ENCODE assay signal across 14 cellular contexts in genomic region chr12:132746621-132747020, GRCh38. TPM values are rescaled to one million over a fixed set of nuclear protein-coding genes. Genes with fewer than 3 reads are reported as not detected.
DNase-seq lines count a peak whose midpoint lies in the region; ATAC-seq and TF ChIP-seq lines count a peak whose summit lies in the region.
"Had no signal": no experiment of that assay in that cellular context is flagged by ENCODE, and none has a peak within 500 bp of the region (broad histone marks: within the 10 kb centered on the region; RNA-seq: fewer than 3 reads in every experiment).

No MANE protein-coding gene starts in this region.

- H3K27ac ChIP-seq in HEK293 (ENCODE audit: extremely low read depth, low read depth, low read length) (peak overlapping the region; percentile 17; the same call in 1 of the 2 replicates), suprapubic skin (peak overlapping the region; percentile 67)
- H3K27ac ChIP-seq: A549, C4-2B, GM23248 had no signal

- H3K36me3 ChIP-seq in HEK293 (ENCODE audit: control insufficient read depth in 2 of 2, insufficient read depth in 1 of 2, low read length in 2 of 2), result peaks cover 73 to 96% of the 10 kb centered on the region in 2 experiments
- peaks cover 96% of the 10 kb centered on the region for H3K36me3 ChIP-seq in suprapubic skin

- CTCF ChIA-PET in HEK293 (lab: Yijun Ruan, JAX), result no interaction called here

- H3K27me3 ChIP-seq in suprapubic skin, result no peaks in the 10 kb centered on the region
- H3K27me3 ChIP-seq: BE2C had no signal

- no peak for TF ChIP-seq POLR2A in suprapubic skin (IDR thresholded peaks at IDR 0.05)

- 82% methylated on average over 3 of the region's 3 CpGs for WGBS in suprapubic skin

- POLR2A ChIA-PET in HEK293 (lab: Yijun Ruan, JAX), result no interaction called here

- H3K9me3 ChIP-seq in HEK293 (ENCODE audit: control insufficient read depth, insufficient read depth, low read depth, low read length) (no peaks in the 10 kb centered on the region), suprapubic skin (no peaks in the 10 kb centered on the region)
- H3K9me3 ChIP-seq: A549, BE2C had no signal

- TF ChIP-seq EP300 in suprapubic skin (IDR thresholded peaks at IDR 0.05), result no peak

- TF ChIP-seq CTCF in HEK293 (tag by site-specific recombination; IDR thresholded peaks at IDR 0.05), result no peak
- TF ChIP-seq CTCF in epithelial cell of esophagus (IDR thresholded peaks at IDR 0.05; ENCODE audit: insufficient read depth, low read depth, low read length, missing control alignments), result no peak
- no peak for TF ChIP-seq CTCF in suprapubic skin (IDR thresholded peaks at IDR 0.05)

- H3K4me3 ChIP-seq in HEK293 (ENCODE audit: low read depth, low read length), result no peak overlapping the region
- H3K4me3 ChIP-seq in epithelial cell of esophagus (ENCODE audit: low read length), result no peak overlapping the region
- H3K4me3 ChIP-seq in suprapubic skin, result no peak overlapping the region
- H3K4me3 ChIP-seq: A549, GM23248 had no signal

- no peak for ATAC-seq in GM19467 (IDR thresholded peaks at IDR 0.05; ENCODE audit: unreplicated experiment)
- ATAC-seq: A549, HCT116 had no signal

- DNase-seq in NCI-H2196 (lab: John Stamatoyannopoulos, UW; ENCODE audit: unreplicated experiment), result peak; percentile 50
- DNase-seq in epithelial cell of esophagus (ENCODE audit: low read depth), result peak; percentile 34
- no peak for DNase-seq in suprapubic skin (ENCODE audit: low spot score in 2 of 2)
- no peak for DNase-seq in activated CD4-positive, CD25-positive, alpha-beta regulatory T cell treated with anti-CD3 and anti-CD28 coated beads, Interleukin-2, amount 50 U/mL, for 72 hours
- DNase-seq: BE2C; CD4-positive, alpha-beta memory T cell; DMS79; EL; GM23248 had no signal

- H3K4me1 ChIP-seq in HEK293 (ENCODE audit: control insufficient read depth, insufficient read depth, low read length), result no peaks in the 10 kb centered on the region
- no peaks in the 10 kb centered on the region for H3K4me1 ChIP-seq in suprapubic skin
- H3K4me1 ChIP-seq: A549, BE2C had no signal

TF ChIP-seq in HEK293, 187 proteins besides CTCF, POLR2A, EP300 and RAD21:
- TF ChIP-seq YY1 (tag by site-specific recombination; IDR thresholded peaks at IDR 0.05), result no peak
- TF ChIP-seq ZNF768 (tag by site-specific recombination; IDR thresholded peaks at IDR 0.05), result no peak
- TF ChIP-seq ZNF600 (tag by site-specific recombination; IDR thresholded peaks at IDR 0.05), result peak; percentile 58; the same call in 1 of the 2 replicates
- no peak for TF ChIP-seq OVOL3 (tag by site-specific recombination; IDR thresholded peaks at IDR 0.05)
- no peak for TF ChIP-seq ZBTB21 (tag by site-specific recombination; IDR thresholded peaks at IDR 0.05)
- no peak for TF ChIP-seq ZNF785 (tag by site-specific recombination; IDR thresholded peaks at IDR 0.05)
- no peak for TF ChIP-seq ZNF16 (tag by site-specific recombination; IDR thresholded peaks at IDR 0.05; ENCODE audit: low read depth)
TF ChIP-seq in HEK293: peak in this region for 1.

RNA-seq across cellular contexts. Expression of gene ANKLE2, which starts 15.0 kb away (rescaled TPM):
- total RNA-seq in suprapubic skin, result 100 to 1,000 TPM in 2 of 4 donors, 10 to 100 TPM in 2; 74.7 to 222 (median 111) TPM

RNA-seq across cellular contexts. Expression of gene PGAM5, which starts 36.0 kb away (rescaled TPM):
- total RNA-seq in suprapubic skin, result 10 to 100 TPM; 31.4 to 43.1 (median 38.7) TPM

RNA-seq across cellular contexts. Expression of gene PXMP2, which starts 59.2 kb away (rescaled TPM):
- total RNA-seq in suprapubic skin, result 10 to 100 TPM in 3 of 4 donors, 1 to 10 TPM in 1; 10.0 to 30.0 (median 22.4) TPM

RNA-seq across cellular contexts. Expression of gene POLE, which starts 59.5 kb away (rescaled TPM):
- 100 to 1,000 TPM in 1 of 4 donors, 10 to 100 TPM in 3; 34.1 to 130 (median 43.3) TPM for total RNA-seq in suprapubic skin

Comparison
In these comparisons a context has a peak if more than half of its experiments do, and no peak if none do; other contexts are left out.
1. DNase-seq: peak in NCI-H2196 (single experiment) and epithelial cell of esophagus (single experiment); none in suprapubic skin (0 of 2) and activated CD4-positive, CD25-positive, alpha-beta regulatory T cell treated with anti-CD3 and anti-CD28 coated beads, Interleukin-2, amount 50 U/mL, for 72 hours (single experiment).